ENCODE assay signal across 10 cellular contexts in genomic region chr20:63737940-63738686, GRCh38. TPM values are rescaled to one million over a fixed set of nuclear protein-coding genes. Genes with fewer than 3 reads are reported as not detected.
DNase-seq lines count a peak whose midpoint lies in the region; ATAC-seq lines count a peak whose summit lies in the region.
"Had no signal": no experiment of that assay in that cellular context is flagged by ENCODE, and none has a peak within 500 bp of the region (broad histone marks: within the 10 kb centered on the region; RNA-seq: fewer than 3 reads in every experiment).

No MANE protein-coding gene starts in this region.

- H3K4me3 ChIP-seq in thymus (ENCODE audit: low read length), result peak overlapping the region; percentile 88

- peaks cover 51% of the 10 kb centered on the region for H3K4me1 ChIP-seq in thymus (ENCODE audit: control insufficient read depth, insufficient read depth, low read length)

- no peak for ATAC-seq in GM18519 (IDR thresholded peaks at IDR 0.05; ENCODE audit: low FRiP score, unreplicated experiment)
- no peak for ATAC-seq in GM18498 (IDR thresholded peaks at IDR 0.05; ENCODE audit: unreplicated experiment)
- ATAC-seq in GM21367 (IDR thresholded peaks at IDR 0.05; ENCODE audit: unreplicated experiment), result no peak

- CTCF ChIA-PET in activated CD4-positive, alpha-beta memory T cell treated with anti-CD3 and anti-CD28 coated beads, Interleukin-2, amount 10 ng/mL, durations not matched to agents 7 days and 5 days (lab: Charles Lee), result interaction anchor here (1.3 to 3.1 kb wide), 3 partner anchors 30 to 200 kb away, joined by 4 to 35 read pairs (median 7); partner anchors contain the start of genes ARFRP1 and ZGPAT

- H3K9me3 Mint-ChIP-seq in activated CD4-positive, alpha-beta memory T cell treated with anti-CD3 and anti-CD28 coated beads, Interleukin-2, amount 10 ng/mL, durations not matched to agents 7 days and 5 days, result no peaks in the 10 kb centered on the region

- peak overlapping the region; percentile 97 for H3K27ac ChIP-seq in thymus (ENCODE audit: low read depth)
- H3K27ac ChIP-seq: epithelial cell of prostate had no signal

- DNase-seq in activated T-cell treated with anti-CD3 and anti-CD28 coated beads for 24 hours (ENCODE audit: low read depth), result peak; percentile 23
- DNase-seq in activated T-cell treated with anti-CD3 and anti-CD28 coated beads for 4 hours, result no peak
- peak; percentile 45 for DNase-seq in activated CD4-positive, alpha-beta memory T cell treated with anti-CD3 and anti-CD28 coated beads, Interleukin-2, amount 10 ng/mL, durations not matched to agents 7 days and 5 days
- DNase-seq in iPS-NIHi11 (ENCODE audit: low spot score), result peak; percentile 67
- DNase-seq: COR-L47 had no signal

- peak overlapping the region; percentile 56 for H3K4me3 Mint-ChIP-seq in activated CD4-positive, alpha-beta memory T cell treated with anti-CD3 and anti-CD28 coated beads, Interleukin-2, amount 10 ng/mL, durations not matched to agents 7 days and 5 days

- H3K36me3 ChIP-seq in thymus (ENCODE audit: control insufficient read depth, insufficient read depth), result peaks cover 62% of the 10 kb centered on the region

- H3K27me3 ChIP-seq in thymus (ENCODE audit: control insufficient read depth, insufficient read depth), result no peaks in the 10 kb centered on the region

- no peaks in the 10 kb centered on the region for H3K27me3 Mint-ChIP-seq in activated CD4-positive, alpha-beta memory T cell treated with anti-CD3 and anti-CD28 coated beads, Interleukin-2, amount 10 ng/mL, durations not matched to agents 7 days and 5 days

- H3K9me3 ChIP-seq in thymus (ENCODE audit: control insufficient read depth), result no peaks in the 10 kb centered on the region

- WGBS in thymus, result 31% methylated on average over 44 of the region's 44 CpGs

- POLR2A ChIA-PET in activated CD4-positive, alpha-beta memory T cell treated with anti-CD3 and anti-CD28 coated beads, Interleukin-2, amount 10 ng/mL, durations not matched to agents 7 days and 5 days (lab: Charles Lee), result interaction anchor here (1.0 to 7.3 kb wide), 9 partner anchors 9 to 201 kb away, joined by 3 to 120 read pairs (median 6); partner anchors contain the start of genes ARFRP1, PTK6, TNFRSF6B and TPD52L2

- peaks cover 32% of the 10 kb centered on the region for H3K36me3 Mint-ChIP-seq in activated CD4-positive, alpha-beta memory T cell treated with anti-CD3 and anti-CD28 coated beads, Interleukin-2, amount 10 ng/mL, durations not matched to agents 7 days and 5 days (ENCODE audit: low read depth)

- H3K4me1 Mint-ChIP-seq in activated CD4-positive, alpha-beta memory T cell treated with anti-CD3 and anti-CD28 coated beads, Interleukin-2, amount 10 ng/mL, durations not matched to agents 7 days and 5 days, result peaks cover 27% of the 10 kb centered on the region

- H3K27ac Mint-ChIP-seq in activated CD4-positive, alpha-beta memory T cell treated with anti-CD3 and anti-CD28 coated beads, Interleukin-2, amount 10 ng/mL, durations not matched to agents 7 days and 5 days, result peak overlapping the region; percentile 49

RNA-seq across cellular contexts. Expression of gene SLC2A4RG, which starts 1.5 kb away (rescaled TPM):
- 10 to 100 TPM; 88.3 to 90.4 TPM for total RNA-seq in activated CD4-positive, alpha-beta memory T cell treated with anti-CD3 and anti-CD28 coated beads, Interleukin-2, amount 10 ng/mL, durations not matched to agents 7 days and 5 days
- polyA plus RNA-seq in thymus, result 66.1 TPM

RNA-seq across cellular contexts. Expression of gene LIME1, which starts 1.6 kb away (rescaled TPM):
- 100 to 1,000 TPM; 181 to 186 TPM for total RNA-seq in activated CD4-positive, alpha-beta memory T cell treated with anti-CD3 and anti-CD28 coated beads, Interleukin-2, amount 10 ng/mL, durations not matched to agents 7 days and 5 days
- 181 TPM for polyA plus RNA-seq in thymus

RNA-seq across cellular contexts. Expression of gene ZGPAT, which starts 30.3 kb away (rescaled TPM):
- 10 to 100 TPM; 41.6 to 42.8 TPM for total RNA-seq in activated CD4-positive, alpha-beta memory T cell treated with anti-CD3 and anti-CD28 coated beads, Interleukin-2, amount 10 ng/mL, durations not matched to agents 7 days and 5 days
- 66.6 TPM for polyA plus RNA-seq in thymus

RNA-seq across cellular contexts. Expression of gene ARFRP1, which starts 30.3 kb away (rescaled TPM):
- total RNA-seq in activated CD4-positive, alpha-beta memory T cell treated with anti-CD3 and anti-CD28 coated beads, Interleukin-2, amount 10 ng/mL, durations not matched to agents 7 days and 5 days, result 10 to 100 TPM; 52.9 to 53.4 TPM
- polyA plus RNA-seq in thymus, result 94.0 TPM

RNA-seq across cellular contexts. Expression of gene TNFRSF6B, which starts 41.7 kb away (rescaled TPM):
- not detected for total RNA-seq in activated CD4-positive, alpha-beta memory T cell treated with anti-CD3 and anti-CD28 coated beads, Interleukin-2, amount 10 ng/mL, durations not matched to agents 7 days and 5 days
- 34.7 TPM for polyA plus RNA-seq in thymus
